In genomic region chr20:4978050-4978918, GRCh38 we compare ENCODE assay signal across 18 cellular contexts. TPM values are rescaled to one million over a fixed set of nuclear protein-coding genes. Genes with fewer than 3 reads are reported as not detected.
DNase-seq lines count a peak whose midpoint lies in the region; ATAC-seq and TF ChIP-seq lines count a peak whose summit lies in the region.
"Had no signal": no experiment of that assay in that cellular context is flagged by ENCODE, and none has a peak within 500 bp of the region (broad histone marks: within the 10 kb centered on the region; RNA-seq: fewer than 3 reads in every experiment).

No MANE protein-coding gene starts in this region.

- peaks cover 32% of the 10 kb centered on the region for H3K4me1 Mint-ChIP-seq in brain
- peaks cover 37% of the 10 kb centered on the region for H3K4me1 Mint-ChIP-seq in memory B cell

- H3K27me3 Mint-ChIP-seq in brain (no peaks in the 10 kb centered on the region), memory B cell (no peaks in the 10 kb centered on the region)

- H3K9me3 Mint-ChIP-seq in brain (peaks cover 0 to 10% (median 5%) of the 10 kb centered on the region in 5 experiments), memory B cell (no peaks in the 10 kb centered on the region)
- H3K9me3 Mint-ChIP-seq: activated T-helper 1 cell treated with anti-CD3 and anti-CD28 coated beads, Interleukin-12 subunit alpha, Interleukin-12 subunit beta, Interleukin-2, Interleukin-4 antibody, amounts not matched to agents 30 ng/mL and 10 ng/mL and 1 ng/mL, durations not matched to agents 14 hours and 24 hours and 36 hours had no signal

- TF ChIP-seq CTCF in brain (conservative IDR thresholded peaks at IDR 0.05): no peak
- TF ChIP-seq CTCF in omental fat pad (IDR thresholded peaks at IDR 0.05): no peak

- H3K36me3 Mint-ChIP-seq in brain (peaks cover 22% of the 10 kb centered on the region), memory B cell (peaks cover 2% of the 10 kb centered on the region)

- peak; percentile 49 for DNase-seq in G401 (ENCODE audit: low spot score)
- DNase-seq in NCI-H69 (lab: John Stamatoyannopoulos, UW): peak; percentile 25
- no peak for DNase-seq in memory B cell (ENCODE audit: low spot score in 2 of 2)
- no peak for DNase-seq in omental fat pad (ENCODE audit: low spot score)
- no peak for DNase-seq in anterior cingulate cortex (lab: John Stamatoyannopoulos, UW)
- no peak for DNase-seq in Kasumi-1 (lab: John Stamatoyannopoulos, UW)
- DNase-seq: activated CD4-positive, alpha-beta T cell treated with anti-CD3 and anti-CD28 coated beads, Interleukin-2, amount 50 U/mL, for 4 hours; body of pancreas; C1 segment of cervical spinal cord; effector CD8-positive, alpha-beta T cell; NCI-H226; Peyer's patch; psoas muscle; T-helper 2 cell had no signal

- in situ Hi-C loops in G401 (cut with HindIII; ENCODE audit: low sequenced_read_pairs): no loop called here

- no peak for ATAC-seq in memory B cell (ENCODE audit: low read depth)
- no peak for ATAC-seq in omental fat pad (ENCODE audit: low FRiP score)
- ATAC-seq in GM21423 (IDR thresholded peaks at IDR 0.05; ENCODE audit: unreplicated experiment): no peak
- ATAC-seq: body of pancreas, gastroesophageal sphincter, psoas muscle had no signal

- H3K4me3 Mint-ChIP-seq in brain (peak overlapping the region in 3 of 5 experiments; percentile 30 to 76 (median 50)), memory B cell (no peak overlapping the region)
- H3K4me3 Mint-ChIP-seq: activated T-helper 1 cell treated with anti-CD3 and anti-CD28 coated beads, Interleukin-12 subunit alpha, Interleukin-12 subunit beta, Interleukin-2, Interleukin-4 antibody, amounts not matched to agents 30 ng/mL and 10 ng/mL and 1 ng/mL, durations not matched to agents 14 hours and 24 hours and 36 hours had no signal

- H3K27ac Mint-ChIP-seq in brain: peak overlapping the region in 4 of 5 experiments; percentile 59 to 83 (median 80)
- peak overlapping the region; percentile 59 for H3K27ac Mint-ChIP-seq in memory B cell
- H3K27ac Mint-ChIP-seq: activated T-helper 1 cell treated with anti-CD3 and anti-CD28 coated beads, Interleukin-12 subunit alpha, Interleukin-12 subunit beta, Interleukin-2, Interleukin-4 antibody, amounts not matched to agents 30 ng/mL and 10 ng/mL and 1 ng/mL, durations not matched to agents 14 hours and 24 hours and 36 hours had no signal

RNA-seq across cellular contexts. Expression of gene SLC23A2, which starts 23.0 kb away (rescaled TPM):
- 6.3 and 10.1 TPM in 2 replicates for total RNA-seq in G401 (2014; rRNA removed; shearing (Covaris generic))
- 17.8 TPM for polyA plus RNA-seq in brain (ENCODE audit: insufficient read depth, low read depth, low replicate concordance)
- total RNA-seq in omental fat pad: 10 to 100 TPM; 17.1 to 22.9 (median 20.1) TPM

Comparison
In these comparisons a context has a peak if more than half of its experiments do, and no peak if none do; other contexts are left out.
1. DNase-seq: peak in G401 (single experiment) and NCI-H69 (single experiment); none in memory B cell (0 of 2), omental fat pad (single experiment), anterior cingulate cortex (0 of 58) and Kasumi-1 (0 of 2).